10 cellular contexts compared by ENCODE assay signal in genomic region chr3:13549513-13550256, GRCh38. TPM values are rescaled to one million over a fixed set of nuclear protein-coding genes. Genes with fewer than 3 reads are reported as not detected.
DNase-seq lines count a peak whose midpoint lies in the region; ATAC-seq, FAIRE-seq and TF ChIP-seq lines count a peak whose summit lies in the region.
"Had no signal": no experiment of that assay in that cellular context is flagged by ENCODE, and none has a peak within 500 bp of the region (broad histone marks: within the 10 kb centered on the region; RNA-seq: fewer than 3 reads in every experiment).

No MANE protein-coding gene starts in this region.

- H3K4me1 Mint-ChIP-seq in Caco-2 (ENCODE audit: low read depth, unreplicated experiment), result peaks cover 31% of the 10 kb centered on the region
- peaks cover 21 to 41% (median 22%) of the 10 kb centered on the region in 3 donors for H3K4me1 Mint-ChIP-seq in T-cell
- H3K4me1 Mint-ChIP-seq in glutamatergic neuron (ENCODE audit: low read depth, unreplicated experiment), result peaks cover 18% of the 10 kb centered on the region

- H3K9me3 ChIP-seq in Caco-2 (no peaks in the 10 kb centered on the region), skeletal muscle satellite cell (replicated peaks; ENCODE audit: low read length) (no peaks in the 10 kb centered on the region)

- H3K4me2 ChIP-seq in skeletal muscle satellite cell (ENCODE audit: low read length), result no peak overlapping the region

- H3K27me3 ChIP-seq in Caco-2 (replicated peaks; ENCODE audit: control insufficient read depth, insufficient read depth, low read length) (no peaks in the 10 kb centered on the region), skeletal muscle satellite cell (ENCODE audit: control insufficient read depth, insufficient read depth, low read length) (no peaks in the 10 kb centered on the region)

- intact Hi-C loops in Caco-2 (cut with micrococcal nuclease; ENCODE audit: unreplicated experiment), result loop anchor here (5.0 kb wide), 2 partner anchors 42 to 48 kb away; no protein-coding TSS in a partner anchor

- DNase-seq in Caco-2 (no peak), T-cell (peak in 29 of 34 experiments; percentile 5 to 59 (median 28)), glutamatergic neuron (no peak), D721Med (ENCODE audit: insufficient read length, low spot score) (no peak), DMS79 (lab: John Stamatoyannopoulos, UW) (no peak), HPDE6-E6E7 (ENCODE audit: extremely low spot score) (no peak)
- DNase-seq: cortex of kidney had no signal

- BruUV-seq in Caco-2 (replicated peaks; lab: Mats Ljungman, UMichigan), result TSS peak; percentile 37

- POLR2A ChIA-PET in Caco-2 (lab: Charles Lee), result no interaction called here
- POLR2A ChIA-PET in T-cell (lab: Charles Lee), result no interaction called here

- no peak overlapping the region for H3K27ac Mint-ChIP-seq in Caco-2 (ENCODE audit: unreplicated experiment)
- peak overlapping the region; percentile 23 to 60 for H3K27ac Mint-ChIP-seq in T-cell
- no peak overlapping the region for H3K27ac Mint-ChIP-seq in glutamatergic neuron (ENCODE audit: unreplicated experiment)

- H3K36me3 Mint-ChIP-seq in Caco-2 (ENCODE audit: insufficient read depth, unreplicated experiment), result peaks cover 6% of the 10 kb centered on the region
- H3K36me3 Mint-ChIP-seq in T-cell, result no peaks in the 10 kb centered on the region
- no peaks in the 10 kb centered on the region for H3K36me3 Mint-ChIP-seq in glutamatergic neuron (ENCODE audit: unreplicated experiment)

- H3K4me3 Mint-ChIP-seq in Caco-2 (ENCODE audit: unreplicated experiment), result peak overlapping the region; percentile 76
- peak overlapping the region; percentile 75 to 85 (median 75) for H3K4me3 Mint-ChIP-seq in T-cell
- peak overlapping the region; percentile 54 for H3K4me3 Mint-ChIP-seq in glutamatergic neuron (ENCODE audit: unreplicated experiment)

- H3K4me1 ChIP-seq in Caco-2 (peaks cover 24% of the 10 kb centered on the region), skeletal muscle satellite cell (ENCODE audit: control insufficient read depth, insufficient read depth, low read length) (peaks cover 15% of the 10 kb centered on the region)

- H3K27me3 Mint-ChIP-seq in Caco-2 (ENCODE audit: insufficient read depth, unreplicated experiment) (no peaks in the 10 kb centered on the region), T-cell (peaks cover 24 to 75% of the 10 kb centered on the region in 2 donors), glutamatergic neuron (ENCODE audit: unreplicated experiment) (peaks cover 13% of the 10 kb centered on the region)

- TF ChIP-seq CTCF in Caco-2 (IDR thresholded peaks at IDR 0.05; ENCODE audit: insufficient read depth in 1 of 2, low read depth in 1 of 2, low read length in 1 of 2, severe bottlenecking in 1 of 2, unreplicated experiment in 1 of 2) (no peak), glutamatergic neuron (IDR thresholded peaks at IDR 0.05; ENCODE audit: partially characterized antibody, unreplicated experiment) (no peak), D721Med (IDR thresholded peaks at IDR 0.05; ENCODE audit: insufficient read depth, missing control alignments) (no peak)

- peak; percentile 48 to 68 (median 64) for ATAC-seq in T-cell (replicated peaks in 1 of 4)
- no peak for ATAC-seq in HG02870 (IDR thresholded peaks at IDR 0.05; ENCODE audit: unreplicated experiment)

- FAIRE-seq in D721Med (lab: Jason Lieb, UNC), result no peak

- no peak overlapping the region for H3K9ac ChIP-seq in skeletal muscle satellite cell (ENCODE audit: low read depth, low read length)

- H3K36me3 ChIP-seq in Caco-2 (ENCODE audit: control insufficient read depth, insufficient read depth, low read length), result no peaks in the 10 kb centered on the region
- no peaks in the 10 kb centered on the region for H3K36me3 ChIP-seq in skeletal muscle satellite cell (ENCODE audit: insufficient read depth, low read length)

- H3K4me3 ChIP-seq in Caco-2 (ENCODE audit: low read depth, low read length) (peak overlapping the region; percentile 40), skeletal muscle satellite cell (ENCODE audit: low read length) (peak overlapping the region; percentile 54)

- CTCF ChIA-PET in Caco-2 (lab: Charles Lee), result no interaction called here
- CTCF ChIA-PET in T-cell (lab: Charles Lee), result no interaction called here

- H3K9me3 Mint-ChIP-seq in Caco-2 (ENCODE audit: unreplicated experiment) (no peaks in the 10 kb centered on the region), T-cell (no peaks in the 10 kb centered on the region), glutamatergic neuron (ENCODE audit: unreplicated experiment) (peaks cover 10% of the 10 kb centered on the region)

RNA-seq across cellular contexts. Expression of gene FBLN2, which starts 0.8 kb away (rescaled TPM):
- total RNA-seq in Caco-2 (2022), result 36.7 and 48.8 TPM in 2 replicates
- 1 to 10 TPM; 1.5 to 5.8 (median 2.8) TPM for total RNA-seq in T-cell
- total RNA-seq in glutamatergic neuron (ENCODE audit: unreplicated experiment), result 2.1 TPM
- total RNA-seq in skeletal muscle satellite cell (2012; rRNA removed), result 146 and 193 TPM in 2 replicates
- total RNA-seq: T-helper 2 cell treated with Interferon-gamma antibody and Interleukin-4, amounts not matched to agents 100 ng/mL and 5 ng/mL, for 36 hours had no signal

Comparison
In these comparisons a context has a peak if more than half of its experiments do, and no peak if none do; other contexts are left out.
1. DNase-seq: peak in T-cell (29 of 34); none in Caco-2 (0 of 2), glutamatergic neuron (single experiment), D721Med (single experiment), DMS79 (single experiment) and HPDE6-E6E7 (single experiment).
2. H3K27ac Mint-ChIP-seq: peak in T-cell (2 of 2); none in Caco-2 (single experiment) and glutamatergic neuron (single experiment).
3. Peak in every context shown above with its lines, with median percentiles within 50 percentile points of each other: H3K4me3 Mint-ChIP-seq.